13 cellular contexts compared by ENCODE assay signal in genomic region chr1:145750444-145750843, GRCh38. TPM values are rescaled to one million over a fixed set of nuclear protein-coding genes. Genes with fewer than 3 reads are reported as not detected.
"Had no signal": no experiment of that assay in that cellular context is flagged by ENCODE, and none has a peak within 500 bp of the region (broad histone marks: within the 10 kb centered on the region; RNA-seq: fewer than 3 reads in every experiment).

No MANE protein-coding gene starts in this region.

- ATAC-seq: body of pancreas; stimulated activated naive CD8-positive, alpha-beta T cell treated with anti-CD3 and anti-CD28 coated beads, Interleukin-15, Interleukin-2, amounts not matched to agents 100 U/mL and 50 U/mL, for 24 hours had no signal

- DNase-seq: activated B cell treated with CpG ODN at 0.5 μM for 24 hours; activated CD4-positive, alpha-beta memory T cell treated with anti-CD3 and anti-CD28 coated beads for 36 hours; activated CD4-positive, alpha-beta T cell treated with anti-CD3 and anti-CD28 coated beads for 4 hours; amygdala; body of pancreas; midbrain; occipital lobe; posterior cingulate gyrus; stimulated activated naive CD8-positive, alpha-beta T cell treated with anti-CD3 and anti-CD28 coated beads, Interleukin-15, Interleukin-2, amounts not matched to agents 100 U/mL and 50 U/mL, for 24 hours had no signal

- H3K4me1 ChIP-seq: body of pancreas had no signal

- H3K9me3 ChIP-seq: body of pancreas had no signal

- H3K4me3 ChIP-seq: body of pancreas, coronary artery, hepatocyte had no signal

- H3K27me3 ChIP-seq: body of pancreas, hepatocyte had no signal

- H3K27ac ChIP-seq: body of pancreas had no signal

RNA-seq across cellular contexts. Expression of gene CD160, which starts 31.1 kb away (rescaled TPM):
- total RNA-seq: activated B cell treated with CpG ODN at 0.5 μM for 24 hours, body of pancreas, glomerular endothelial cell, hepatocyte, lung microvascular endothelial cell had no signal

RNA-seq across cellular contexts. Expression of gene PDZK1, which starts 43.3 kb away (rescaled TPM):
- total RNA-seq: activated CD4-positive, alpha-beta memory T cell treated with anti-CD3 and anti-CD28 coated beads for 36 hours; glomerular endothelial cell; lung microvascular endothelial cell had no signal
